Comparison of ENCODE assay signal across 10 cellular contexts in the genomic region with DNA sequence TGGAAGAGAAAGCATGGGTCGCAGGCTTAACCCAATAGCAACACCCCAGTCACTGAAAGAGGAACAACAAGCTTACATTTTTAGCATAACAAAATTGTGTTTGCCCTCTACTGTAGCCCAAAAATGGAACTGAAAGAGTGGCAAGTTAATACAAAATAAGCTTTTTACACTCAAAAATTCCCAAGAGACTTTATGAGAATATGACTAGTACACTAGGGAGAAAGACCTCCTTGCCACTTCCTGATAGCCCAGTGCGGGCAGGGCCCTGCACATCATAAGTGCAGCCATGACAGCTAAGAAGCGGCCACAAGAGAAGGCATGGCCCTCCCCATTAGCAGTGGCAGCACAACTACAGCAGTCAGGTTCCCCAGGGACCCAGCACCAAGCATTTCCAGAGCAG.
DNase-seq lines count a peak whose midpoint lies in the region; ATAC-seq lines count a peak whose summit lies in the region.
"Had no signal": no experiment of that assay in that cellular context is flagged by ENCODE, and none has a peak within 500 bp of the region (broad histone marks: within the 10 kb centered on the region; RNA-seq: fewer than 3 reads in every experiment).

No MANE protein-coding gene starts in this region.

- peaks cover 4% of the 10 kb centered on the region for H3K4me1 Mint-ChIP-seq in memory B cell
- no peaks in the 10 kb centered on the region for H3K4me1 Mint-ChIP-seq in activated naive CD8-positive, alpha-beta T cell treated with anti-CD3 and anti-CD28 coated beads, Interleukin-2, amount 50 U/mL, for 24 hours

- no peak for DNase-seq in memory B cell (ENCODE audit: low spot score in 2 of 2)
- DNase-seq in HuH-7.5 (ENCODE audit: low spot score) = no peak
- no peak for DNase-seq in G401 (ENCODE audit: low spot score)
- no peak for DNase-seq in activated naive CD8-positive, alpha-beta T cell treated with anti-CD3 and anti-CD28 coated beads, Interleukin-2, amount 50 U/mL, for 24 hours
- no peak for DNase-seq in activated naive CD4-positive, alpha-beta T cell (lab: John Stamatoyannopoulos, UW)
- DNase-seq: activated T-cell treated with anti-CD3 and anti-CD28 coated beads, Interleukin-2, amount 50 U/mL, for 48 hours; islet precursor cell had no signal

- H3K36me3 Mint-ChIP-seq in memory B cell = no peaks in the 10 kb centered on the region
- H3K36me3 Mint-ChIP-seq in activated naive CD8-positive, alpha-beta T cell treated with anti-CD3 and anti-CD28 coated beads, Interleukin-2, amount 50 U/mL, for 24 hours (ENCODE audit: low read depth) = no peaks in the 10 kb centered on the region

- peak; percentile 98 for ATAC-seq in GM18873 (IDR thresholded peaks at IDR 0.05; ENCODE audit: low FRiP score, unreplicated experiment)
- ATAC-seq in GM21619 (IDR thresholded peaks at IDR 0.05; ENCODE audit: unreplicated experiment) = peak; percentile 97
- ATAC-seq in HG03108 (IDR thresholded peaks at IDR 0.05; ENCODE audit: unreplicated experiment) = peak; percentile 96
- peak; percentile 60 for ATAC-seq in memory B cell (ENCODE audit: low read depth)
- no peak for ATAC-seq in activated naive CD8-positive, alpha-beta T cell treated with anti-CD3 and anti-CD28 coated beads, Interleukin-2, amount 50 U/mL, for 24 hours

- peaks cover 2% of the 10 kb centered on the region for H3K9me3 Mint-ChIP-seq in memory B cell
- H3K9me3 Mint-ChIP-seq in activated naive CD8-positive, alpha-beta T cell treated with anti-CD3 and anti-CD28 coated beads, Interleukin-2, amount 50 U/mL, for 24 hours = peaks cover 5% of the 10 kb centered on the region

- in situ Hi-C loops in G401 (cut with HindIII; ENCODE audit: low sequenced_read_pairs) = no loop called here

- H3K27me3 Mint-ChIP-seq in memory B cell = peaks cover 2% of the 10 kb centered on the region
- H3K27me3 Mint-ChIP-seq in activated naive CD8-positive, alpha-beta T cell treated with anti-CD3 and anti-CD28 coated beads, Interleukin-2, amount 50 U/mL, for 24 hours = no peaks in the 10 kb centered on the region

- no peak overlapping the region for H3K4me3 Mint-ChIP-seq in memory B cell
- H3K4me3 Mint-ChIP-seq in activated naive CD8-positive, alpha-beta T cell treated with anti-CD3 and anti-CD28 coated beads, Interleukin-2, amount 50 U/mL, for 24 hours = no peak overlapping the region

- H3K27ac Mint-ChIP-seq in memory B cell = no peak overlapping the region
- no peak overlapping the region for H3K27ac Mint-ChIP-seq in activated naive CD8-positive, alpha-beta T cell treated with anti-CD3 and anti-CD28 coated beads, Interleukin-2, amount 50 U/mL, for 24 hours
